26 cellular contexts compared by ENCODE assay signal in genomic region chr2:31163011-31163540, GRCh38. TPM values are rescaled to one million over a fixed set of nuclear protein-coding genes. Genes with fewer than 3 reads are reported as not detected.
DNase-seq lines count a peak whose midpoint lies in the region; ATAC-seq lines count a peak whose summit lies in the region.
"Had no signal": no experiment of that assay in that cellular context is flagged by ENCODE, and none has a peak within 500 bp of the region (broad histone marks: within the 10 kb centered on the region; RNA-seq: fewer than 3 reads in every experiment).

No MANE protein-coding gene starts in this region.

- H2BK15ac ChIP-seq in mesendoderm (replicated peaks; ENCODE audit: low read depth), result no peak overlapping the region

- H2BK5ac ChIP-seq in mesendoderm (ENCODE audit: low read length), result no peak overlapping the region

- no peak overlapping the region for H3K27ac Mint-ChIP-seq in activated CD4-positive, alpha-beta T cell treated with anti-CD3 and anti-CD28 coated beads for 36 hours
- H3K27ac Mint-ChIP-seq in activated CD8-positive, alpha-beta memory T cell treated with anti-CD3 and anti-CD28 coated beads, Interleukin-2, amount 10 ng/mL, durations not matched to agents 7 days and 5 days, result no peak overlapping the region
- H3K27ac Mint-ChIP-seq: CD4-positive, alpha-beta memory T cell; T-helper 17 cell had no signal

- H2BK120ac ChIP-seq in mesendoderm (ENCODE audit: low read depth, low read length), result no peak overlapping the region

- DNase-seq in D341Med (ENCODE audit: low spot score), result peak; percentile 43
- peak; percentile 40 for DNase-seq in LHCN-M2 (ENCODE audit: low read depth)
- peak; percentile 48 for DNase-seq in NCI-H82 treated with DMSO at 0.1 percent for 48 hours (lab: John Stamatoyannopoulos, UW; ENCODE audit: unreplicated experiment)
- DNase-seq in mesendoderm, result peak; percentile 22
- no peak for DNase-seq in activated CD4-positive, alpha-beta T cell treated with anti-CD3 and anti-CD28 coated beads for 36 hours
- DNase-seq in GM03348 (ENCODE audit: low spot score), result no peak
- DNase-seq in activated CD8-positive, alpha-beta memory T cell treated with anti-CD3 and anti-CD28 coated beads, Interleukin-2, amount 10 ng/mL, durations not matched to agents 7 days and 5 days, result no peak
- DNase-seq in putamen (ENCODE audit: low spot score), result no peak
- DNase-seq: C1 segment of cervical spinal cord; Caco-2; CD4-positive, alpha-beta memory T cell; DMS153; GM23248; H7; IMR-90; KG1; MM.1S; NCI-H1048; NCI-H1694; NCI-H2029 treated with DMSO at 0.1 percent for 48 hours; NCI-H2227 treated with DMSO at 0.1 percent for 48 hours; PC-3; T-helper 17 cell had no signal

- H2AK5ac ChIP-seq in mesendoderm (ENCODE audit: low read length), result no peak overlapping the region

- no peak overlapping the region for H4K8ac ChIP-seq in mesendoderm (ENCODE audit: low read depth, low read length)

- H3K27ac ChIP-seq in mesendoderm (ENCODE audit: low read depth, low read length), result no peak overlapping the region
- H3K27ac ChIP-seq: GM23248 had no signal

- H3K56ac ChIP-seq in mesendoderm (ENCODE audit: low read length), result no peak overlapping the region

- CTCF ChIA-PET in activated CD4-positive, alpha-beta T cell treated with anti-CD3 and anti-CD28 coated beads for 36 hours (lab: Charles Lee), result no interaction called here
- CTCF ChIA-PET in activated CD8-positive, alpha-beta memory T cell treated with anti-CD3 and anti-CD28 coated beads, Interleukin-2, amount 10 ng/mL, durations not matched to agents 7 days and 5 days (lab: Charles Lee), result interaction anchor here (1.5 kb wide), 1 partner anchor 451 kb away, joined by 3 read pairs; no protein-coding TSS in a partner anchor

- H3K4me1 ChIP-seq in mesendoderm (ENCODE audit: control insufficient read depth, low read depth, low read length), result peaks cover 3% of the 10 kb centered on the region
- H3K4me1 ChIP-seq: Caco-2 had no signal

- H3K79me2 ChIP-seq in mesendoderm (ENCODE audit: control insufficient read depth, insufficient read depth, low read length), result no peaks in the 10 kb centered on the region

- no peaks in the 10 kb centered on the region for H3K79me1 ChIP-seq in mesendoderm (ENCODE audit: low read length)

- H3K4me2 ChIP-seq in mesendoderm (ENCODE audit: low read length), result no peak overlapping the region

- peaks cover 4% of the 10 kb centered on the region for H3K4me1 Mint-ChIP-seq in activated CD4-positive, alpha-beta T cell treated with anti-CD3 and anti-CD28 coated beads for 36 hours
- peaks cover 5% of the 10 kb centered on the region for H3K4me1 Mint-ChIP-seq in activated CD8-positive, alpha-beta memory T cell treated with anti-CD3 and anti-CD28 coated beads, Interleukin-2, amount 10 ng/mL, durations not matched to agents 7 days and 5 days

- no peaks in the 10 kb centered on the region for H3K36me3 ChIP-seq in mesendoderm (ENCODE audit: control insufficient read depth, insufficient read depth, low read length)

- H3K23ac ChIP-seq in mesendoderm (ENCODE audit: low read length), result no peak overlapping the region

- no peaks in the 10 kb centered on the region for H3K9me3 Mint-ChIP-seq in activated CD4-positive, alpha-beta T cell treated with anti-CD3 and anti-CD28 coated beads for 36 hours (ENCODE audit: low read depth)
- H3K9me3 Mint-ChIP-seq in activated CD8-positive, alpha-beta memory T cell treated with anti-CD3 and anti-CD28 coated beads, Interleukin-2, amount 10 ng/mL, durations not matched to agents 7 days and 5 days (ENCODE audit: low read depth), result no peaks in the 10 kb centered on the region
- H3K9me3 Mint-ChIP-seq: CD4-positive, alpha-beta memory T cell had no signal

- H3K9ac ChIP-seq in mesendoderm (ENCODE audit: low read length), result no peak overlapping the region
- H3K9ac ChIP-seq: GM23248 had no signal

- no peak overlapping the region for H4K5ac ChIP-seq in mesendoderm (ENCODE audit: low read length)

- POLR2A ChIA-PET in activated CD4-positive, alpha-beta T cell treated with anti-CD3 and anti-CD28 coated beads for 36 hours (lab: Charles Lee), result interaction anchor here (0.7 kb wide), 1 partner anchor 1891 kb away, joined by 3 read pairs; no protein-coding TSS in a partner anchor

- H3K27me3 ChIP-seq in mesendoderm (ENCODE audit: insufficient read depth, low read length, poor library complexity), result no peaks in the 10 kb centered on the region

- H3K4me3 ChIP-seq in mesendoderm (ENCODE audit: low read length), result no peak overlapping the region
- H3K4me3 ChIP-seq: GM23248 had no signal

- no peaks in the 10 kb centered on the region for H3K36me3 Mint-ChIP-seq in activated CD4-positive, alpha-beta T cell treated with anti-CD3 and anti-CD28 coated beads for 36 hours (ENCODE audit: low read depth)
- no peaks in the 10 kb centered on the region for H3K36me3 Mint-ChIP-seq in activated CD8-positive, alpha-beta memory T cell treated with anti-CD3 and anti-CD28 coated beads, Interleukin-2, amount 10 ng/mL, durations not matched to agents 7 days and 5 days
- H3K36me3 Mint-ChIP-seq: CD4-positive, alpha-beta memory T cell had no signal

- ATAC-seq in activated CD4-positive, alpha-beta T cell treated with anti-CD3 and anti-CD28 coated beads for 36 hours, result no peak
- ATAC-seq in activated CD8-positive, alpha-beta memory T cell treated with anti-CD3 and anti-CD28 coated beads, Interleukin-2, amount 10 ng/mL, durations not matched to agents 7 days and 5 days, result no peak
- ATAC-seq: PC-3, SK-N-SH treated with all-trans-retinoic acid at 6 μM for 48 hours, T-helper 17 cell had no signal

- intact Hi-C loops in activated CD4-positive, alpha-beta T cell treated with anti-CD3 and anti-CD28 coated beads for 36 hours (cut with DNase I, micrococcal nuclease), result no loop called here

- no peak overlapping the region for H3K4ac ChIP-seq in mesendoderm (ENCODE audit: low read depth, low read length)

- no peak overlapping the region for H3K4me3 Mint-ChIP-seq in activated CD4-positive, alpha-beta T cell treated with anti-CD3 and anti-CD28 coated beads for 36 hours
- no peak overlapping the region for H3K4me3 Mint-ChIP-seq in activated CD8-positive, alpha-beta memory T cell treated with anti-CD3 and anti-CD28 coated beads, Interleukin-2, amount 10 ng/mL, durations not matched to agents 7 days and 5 days
- H3K4me3 Mint-ChIP-seq: CD4-positive, alpha-beta memory T cell; T-helper 17 cell had no signal

- H3K18ac ChIP-seq in mesendoderm (ENCODE audit: low read length), result no peak overlapping the region

- no CpG with 5 or more reads among the region's 6 CpGs for WGBS in mesendoderm (ENCODE audit: extremely low coverage, insufficient coverage, low lambda C conversion rate)

- H3K27me3 Mint-ChIP-seq in activated CD4-positive, alpha-beta T cell treated with anti-CD3 and anti-CD28 coated beads for 36 hours, result no peaks in the 10 kb centered on the region
- H3K27me3 Mint-ChIP-seq in activated CD8-positive, alpha-beta memory T cell treated with anti-CD3 and anti-CD28 coated beads, Interleukin-2, amount 10 ng/mL, durations not matched to agents 7 days and 5 days, result peaks cover 12% of the 10 kb centered on the region

RNA-seq across cellular contexts. Expression of gene GALNT14, which starts 24.8 kb away (rescaled TPM):
- total RNA-seq in LHCN-M2 (2014; rRNA removed), result not detected in 2 replicates
- polyA plus RNA-seq in LHCN-M2 (2012), result not detected
- polyA plus RNA-seq in mesendoderm (2013, experiment 1 of 2), result 5.6 TPM
- 5.4 TPM for polyA plus RNA-seq in mesendoderm (2013, experiment 2 of 2)
- total RNA-seq in activated CD4-positive, alpha-beta T cell treated with anti-CD3 and anti-CD28 coated beads for 36 hours, result under 1 TPM; 0.48 to 0.83 TPM
- total RNA-seq in activated CD8-positive, alpha-beta memory T cell treated with anti-CD3 and anti-CD28 coated beads, Interleukin-2, amount 10 ng/mL, durations not matched to agents 7 days and 5 days, result under 1 TPM in 1 of 2 experiments, not detected in 1; 0.42 TPM
- total RNA-seq: Caco-2, G401, T-helper 17 cell had no signal
- polyA plus RNA-seq: CD4-positive, alpha-beta memory T cell had no signal

RNA-seq across cellular contexts. Expression of gene CAPN14, which starts 54.2 kb away (rescaled TPM):
- under 0.01 and 0.06 TPM in 2 replicates for total RNA-seq in LHCN-M2 (2014; rRNA removed)
- polyA plus RNA-seq in LHCN-M2 (2012), result 0.01 TPM
- polyA plus RNA-seq in mesendoderm (2013, experiment 1 of 2), result 0.10 TPM
- 0.07 TPM for polyA plus RNA-seq in mesendoderm (2013, experiment 2 of 2)
- under 1 TPM; 0.51 to 0.64 TPM for total RNA-seq in activated CD4-positive, alpha-beta T cell treated with anti-CD3 and anti-CD28 coated beads for 36 hours
- total RNA-seq in activated CD8-positive, alpha-beta memory T cell treated with anti-CD3 and anti-CD28 coated beads, Interleukin-2, amount 10 ng/mL, durations not matched to agents 7 days and 5 days, result under 1 TPM; 0.26 to 0.33 TPM
- total RNA-seq: G401, NCI-H460, PC-3 had no signal
- polyA plus RNA-seq: GM23248 had no signal

Comparison
In these comparisons a context has a peak if more than half of its experiments do, and no peak if none do; other contexts are left out.
1. DNase-seq: peak in D341Med (single experiment), LHCN-M2 (single experiment), NCI-H82 treated with DMSO at 0.1 percent for 48 hours (single experiment) and mesendoderm (single experiment); none in activated CD4-positive, alpha-beta T cell treated with anti-CD3 and anti-CD28 coated beads for 36 hours (single experiment), GM03348 (single experiment), activated CD8-positive, alpha-beta memory T cell treated with anti-CD3 and anti-CD28 coated beads, Interleukin-2, amount 10 ng/mL, durations not matched to agents 7 days and 5 days (single experiment) and putamen (single experiment).